Comparison of ENCODE assay signal across 26 cellular contexts in the genomic region with DNA sequence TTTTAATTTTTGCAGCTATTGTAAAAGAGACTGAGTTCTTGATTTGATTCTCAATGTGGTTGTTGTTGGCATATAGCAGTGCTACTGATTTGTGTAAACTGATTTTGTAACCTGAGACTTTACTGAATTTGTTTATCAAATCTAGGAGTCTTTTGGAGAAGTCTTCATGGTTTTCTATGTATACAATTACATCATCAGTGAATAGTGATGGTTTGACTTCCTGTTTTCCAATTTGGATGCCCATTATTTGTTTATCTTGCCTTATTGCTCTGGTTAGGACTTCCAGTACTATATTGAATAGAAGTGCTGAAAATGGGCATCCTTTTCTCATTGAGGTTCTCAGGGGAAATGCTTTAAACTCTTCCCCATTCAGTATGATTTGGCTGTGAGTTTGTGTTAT.
"Had no signal": no experiment of that assay in that cellular context is flagged by ENCODE, and none has a peak within 500 bp of the region (broad histone marks: within the 10 kb centered on the region; RNA-seq: fewer than 3 reads in every experiment).

No MANE protein-coding gene starts in this region.

- ATAC-seq: activated CD8-positive, alpha-beta T cell treated with anti-CD3 and anti-CD28 coated beads for 36 hours; activated T-cell treated with anti-CD3 and anti-CD28 coated beads, Interleukin-2, amount 50 U/mL, for 4 hours; activated T-helper 17 cell treated with anti-CD3 and anti-CD28 coated beads, Interleukin-2, amount 50 U/mL, for 72 hours; body of pancreas; effector memory CD8-positive, alpha-beta T cell; gastroesophageal sphincter; heart right ventricle had no signal

- H3K4me3 ChIP-seq: body of pancreas, esophagus muscularis mucosa, gastroesophageal sphincter, heart right ventricle had no signal

- DNase-seq: activated CD4-positive, alpha-beta T cell treated with anti-CD3 and anti-CD28 coated beads for 1 hour; activated CD4-positive, alpha-beta T cell treated with anti-CD3 and anti-CD28 coated beads for 48 hours; activated CD4-positive, alpha-beta T cell treated with anti-CD3 and anti-CD28 coated beads, Interleukin-2, amount 50 U/mL, for 1 hour; activated CD4-positive, alpha-beta T cell treated with anti-CD3 and anti-CD28 coated beads, Interleukin-2, amount 50 U/mL, for 48 hours; activated CD8-positive, alpha-beta memory T cell treated with anti-CD3 and anti-CD28 coated beads for 24 hours; activated CD8-positive, alpha-beta T cell treated with anti-CD3 and anti-CD28 coated beads for 36 hours; activated effector memory CD4-positive, alpha-beta T cell treated with Interleukin-2 at 50 U/mL for 16 hours; activated gamma-delta T cell treated with Interleukin-2 at 50 U/mL for 16 hours; activated naive CD4-positive, alpha-beta T cell treated with anti-CD3 and anti-CD28 coated beads, Interleukin-2, amount 50 U/mL, for 16 hours; activated naive CD4-positive, alpha-beta T cell treated with Interleukin-2 at 50 U/mL for 16 hours; activated T-cell treated with anti-CD3 and anti-CD28 coated beads, Interleukin-2, amount 50 U/mL, for 4 hours; amygdala; aorta; body of pancreas; caudate nucleus; cortex of kidney; dermis blood vessel endothelial cell; effector CD4-positive, alpha-beta T cell; effector memory CD8-positive, alpha-beta T cell; erythroblast; foreskin melanocyte; heart right ventricle; T-helper 2 cell had no signal
